ENCODE assay signal across 8 cellular contexts in the genomic region with DNA sequence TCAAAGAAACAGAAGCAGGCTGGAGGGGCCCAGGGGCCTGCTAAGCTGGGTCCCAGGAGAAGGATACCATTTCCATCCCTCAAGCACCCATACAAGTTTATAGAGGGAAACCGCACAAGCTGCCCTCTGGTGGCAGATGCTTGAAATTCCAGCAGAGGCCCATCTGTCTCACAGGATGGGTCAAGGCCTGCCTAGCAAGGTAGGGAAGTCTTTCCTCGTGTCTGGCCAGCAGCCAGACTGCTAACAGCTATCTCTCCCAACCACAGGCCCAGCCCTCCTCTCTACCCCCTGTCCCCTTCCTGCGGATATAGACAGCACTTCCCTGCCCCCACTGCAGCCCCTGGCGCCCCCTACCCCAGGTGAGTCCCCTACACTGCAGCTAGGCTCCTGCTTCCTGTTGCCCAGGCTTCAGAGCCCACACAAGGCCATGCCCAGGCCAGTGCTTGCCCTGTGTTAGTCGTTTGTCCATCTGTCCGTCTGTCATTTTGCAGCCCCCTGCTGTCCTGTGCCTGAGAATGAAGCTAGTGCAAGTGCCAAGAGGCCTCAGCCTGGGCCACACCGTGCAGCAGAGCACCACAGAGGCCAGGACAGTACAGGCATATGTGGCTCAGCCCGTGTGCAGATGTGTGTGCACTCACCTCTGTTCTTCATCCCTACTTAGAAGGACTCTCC. TPM values are rescaled to one million over a fixed set of nuclear protein-coding genes. Genes with fewer than 3 reads are reported as not detected.
DNase-seq lines count a peak whose midpoint lies in the region; TF ChIP-seq lines count a peak whose summit lies in the region.

No MANE protein-coding gene starts in this region.

- peak in 1 of 3 donors; percentile 7 for TF ChIP-seq CTCF in lower leg skin (IDR thresholded peaks at IDR 0.05)

- H3K4me3 ChIP-seq in lower leg skin (ENCODE audit: low read depth, poor library complexity, severe bottlenecking) = no peak overlapping the region

- CTCF ChIA-PET in HEK293T (lab: Yijun Ruan, JAX) = interaction anchor here (0.8 to 7.1 kb wide), 16 partner anchors 9 to 144 kb away, joined by 3 to 76 read pairs (median 4); no protein-coding TSS in a partner anchor

- DNase-seq in EH (ENCODE audit: low read depth) (peak; percentile 79), HEK293T (ENCODE audit: extremely low spot score) (peak; percentile 58), NCI-H2196 treated with DMSO at 0.1 percent for 48 hours (lab: John Stamatoyannopoulos, UW; ENCODE audit: unreplicated experiment) (peak; percentile 51), dermis microvascular lymphatic vessel endothelial cell (ENCODE audit: low read depth in 2 of 2) (peak; percentile 63 to 73), lower leg skin (ENCODE audit: low spot score in 2 of 2) (peak; percentile 69 to 91), stromal cell of bone marrow (ENCODE audit: low read depth) (peak; percentile 43), NCI-H1930 (lab: John Stamatoyannopoulos, UW) (no peak)
- peak in 3 of 4 experiments; percentile 26 to 48 (median 34) for DNase-seq in activated CD4-positive, CD25-positive, alpha-beta regulatory T cell (lab: John Stamatoyannopoulos, UW)

- 20 to 25% methylated on average over 8 of the region's 8 CpGs for WGBS in lower leg skin, 2 donors

- no peak for TF ChIP-seq POLR2A in lower leg skin (IDR thresholded peaks at IDR 0.05)

- intact Hi-C loops in lower leg skin (cut with DNase I; ENCODE audit: low total_unique reads) = no loop called here

- POLR2A ChIA-PET in HEK293T (lab: Yijun Ruan, JAX) = interaction anchor here (1.2 kb wide), 1 partner anchor 101 kb away, joined by 3 read pairs; no protein-coding TSS in a partner anchor

TF ChIP-seq in HEK293T, 16 proteins besides CTCF, POLR2A, EP300 and RAD21:
- TF ChIP-seq ELF4 (IDR thresholded peaks at IDR 0.05) (no peak), NFRKB (IDR thresholded peaks at IDR 0.05) (no peak), FOXM1 (IDR thresholded peaks at IDR 0.05; ENCODE audit: borderline replicate concordance) (no peak), ZNF384 (IDR thresholded peaks at IDR 0.05) (no peak), SUZ12 (IDR thresholded peaks at IDR 0.05) (no peak), ARNT (IDR thresholded peaks at IDR 0.05) (no peak)

RNA-seq across cellular contexts. Expression of a gene that starts 26.2 kb away (rescaled TPM):
- 0.13 and 0.25 TPM in 2 replicates for total RNA-seq in dermis microvascular lymphatic vessel endothelial cell
- total RNA-seq in lower leg skin = 1 to 10 TPM; 2.6 to 6.2 (median 5.1) TPM

RNA-seq across cellular contexts. Expression of a gene that starts 36.1 kb away (rescaled TPM):
- total RNA-seq in dermis microvascular lymphatic vessel endothelial cell (134 and 173 TPM in 2 replicates), lower leg skin (100 to 1,000 TPM; 229 to 275 (median 253) TPM)

Comparison
In these comparisons a context has a peak if more than half of its experiments do, and no peak if none do; other contexts are left out.
1. DNase-seq: peak in EH (single experiment), HEK293T (single experiment), NCI-H2196 treated with DMSO at 0.1 percent for 48 hours (single experiment), activated CD4-positive, CD25-positive, alpha-beta regulatory T cell (3 of 4), dermis microvascular lymphatic vessel endothelial cell (2 of 2), lower leg skin (2 of 2) and stromal cell of bone marrow (single experiment); none in NCI-H1930 (0 of 2).